ENCODE assay signal across 18 cellular contexts in the genomic region with DNA sequence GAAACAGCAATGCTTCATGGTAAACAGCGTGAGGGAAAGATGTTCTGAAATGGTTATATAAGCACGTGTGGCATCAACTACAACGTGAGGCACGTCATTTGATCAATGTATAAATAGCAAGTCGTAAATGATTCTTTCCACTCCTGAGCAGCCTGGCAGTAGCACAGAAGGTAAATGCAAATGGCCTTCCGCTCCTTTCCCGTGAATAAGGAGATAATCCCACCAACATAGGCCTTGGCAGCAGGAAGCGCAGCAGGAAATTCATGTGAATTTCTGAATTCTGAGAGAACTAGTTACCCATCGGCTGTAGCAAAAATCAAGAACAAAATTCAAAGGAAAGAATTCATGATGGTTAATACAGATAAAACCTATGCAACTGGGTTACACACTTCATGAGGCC.
"Had no signal": no experiment of that assay in that cellular context is flagged by ENCODE, and none has a peak within 500 bp of the region (broad histone marks: within the 10 kb centered on the region; RNA-seq: fewer than 3 reads in every experiment).

No MANE protein-coding gene starts in this region.

- H3K4me3 ChIP-seq: body of pancreas, left lung, lung, upper lobe of right lung had no signal

- H3K4me1 ChIP-seq: body of pancreas had no signal

- H3K4me3 Mint-ChIP-seq: activated CD4-positive, alpha-beta T cell treated with anti-CD3 and anti-CD28 coated beads for 36 hours; activated naive CD4-positive, alpha-beta T cell treated with anti-CD3 and anti-CD28 coated beads, Interleukin-2, amount 50 U/mL, for 24 hours; mesothelial cell of epicardium; natural killer cell had no signal

- H3K36me3 Mint-ChIP-seq: activated naive CD4-positive, alpha-beta T cell treated with anti-CD3 and anti-CD28 coated beads, Interleukin-2, amount 50 U/mL, for 24 hours; mesothelial cell of epicardium; natural killer cell had no signal

- H3K27me3 Mint-ChIP-seq: activated CD4-positive, alpha-beta T cell treated with anti-CD3 and anti-CD28 coated beads for 36 hours; activated naive CD4-positive, alpha-beta T cell treated with anti-CD3 and anti-CD28 coated beads, Interleukin-2, amount 50 U/mL, for 24 hours had no signal

- DNase-seq: activated CD4-positive, alpha-beta T cell treated with anti-CD3 and anti-CD28 coated beads for 36 hours; activated CD4-positive, alpha-beta T cell treated with anti-CD3 and anti-CD28 coated beads, Interleukin-2, amount 50 U/mL, for 4 hours; activated gamma-delta T cell treated with Interleukin-2 at 50 U/mL for 16 hours; activated T-cell treated with anti-CD3 and anti-CD28 coated beads, Interleukin-2, amount 50 U/mL, for 1 hour; anterior cingulate cortex; body of pancreas; erythroblast; foreskin fibroblast; left lung; natural killer cell; stimulated activated CD4-positive, alpha-beta T cell treated with anti-CD3 and anti-CD28 coated beads, Interleukin-4, amount 100 ng/mL, for 1 hour; stimulated activated naive CD4-positive, alpha-beta T cell treated with Interleukin-2 at 50 U/mL for 16 hours; T-helper 9 cell; upper lobe of right lung had no signal

- H3K9me3 Mint-ChIP-seq: activated naive CD4-positive, alpha-beta T cell treated with anti-CD3 and anti-CD28 coated beads, Interleukin-2, amount 50 U/mL, for 24 hours; mesothelial cell of epicardium; natural killer cell had no signal

- H3K4me1 Mint-ChIP-seq: activated CD4-positive, alpha-beta T cell treated with anti-CD3 and anti-CD28 coated beads for 36 hours; activated naive CD4-positive, alpha-beta T cell treated with anti-CD3 and anti-CD28 coated beads, Interleukin-2, amount 50 U/mL, for 24 hours; natural killer cell had no signal

- H3K27me3 ChIP-seq: body of pancreas, left lung, neutrophil, upper lobe of right lung had no signal

- H3K27ac ChIP-seq: body of pancreas, neutrophil, upper lobe of right lung had no signal

- H3K9me3 ChIP-seq: body of pancreas, left lung, neutrophil, upper lobe of right lung had no signal

- ATAC-seq: activated CD4-positive, alpha-beta T cell treated with anti-CD3 and anti-CD28 coated beads for 36 hours; body of pancreas; left lung; natural killer cell; upper lobe of right lung had no signal

- H3K27ac Mint-ChIP-seq: activated CD4-positive, alpha-beta T cell treated with anti-CD3 and anti-CD28 coated beads for 36 hours; activated naive CD4-positive, alpha-beta T cell treated with anti-CD3 and anti-CD28 coated beads, Interleukin-2, amount 50 U/mL, for 24 hours; mesothelial cell of epicardium; natural killer cell had no signal
